16 cellular contexts compared by ENCODE assay signal in the genomic region with DNA sequence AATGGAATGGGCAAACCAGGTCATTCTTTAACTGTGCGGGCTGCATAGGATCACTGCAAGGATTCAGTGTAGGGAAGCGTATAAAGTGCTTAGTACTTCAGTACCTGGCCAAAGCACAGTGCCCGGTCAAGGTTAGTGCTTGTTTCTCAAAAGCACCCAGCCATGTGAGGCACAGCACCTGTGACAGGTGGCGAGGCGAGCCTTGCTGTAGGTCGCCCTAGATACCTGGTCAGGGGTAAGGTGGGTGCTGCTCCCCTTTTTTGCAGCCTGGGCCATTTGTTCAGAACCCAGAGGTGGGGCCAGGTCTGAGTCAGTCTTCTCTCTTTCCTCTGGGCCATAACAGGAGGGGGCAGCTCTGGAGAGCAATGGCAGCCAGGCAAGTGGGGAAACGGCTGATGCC.
A peak's percentile ranks its signal among the peaks of the same experiment; 100 is the strongest.
DNase-seq lines count a peak whose midpoint lies in the region; ATAC-seq and TF ChIP-seq lines count a peak whose summit lies in the region.
"Had no signal": no experiment of that assay in that cellular context is flagged by ENCODE, and none has a peak within 500 bp of the region (broad histone marks: within the 10 kb centered on the region; RNA-seq: fewer than 3 reads in every experiment).

No MANE protein-coding gene starts in this region.

- H3K27me3 ChIP-seq in left lung, result peaks cover 0 to 17% of the 10 kb centered on the region in 2 donors
- peaks cover 7% of the 10 kb centered on the region for H3K27me3 ChIP-seq in osteoblast (ENCODE audit: insufficient read depth, low read length)

- no peaks in the 10 kb centered on the region for H4K20me1 ChIP-seq in osteoblast (ENCODE audit: insufficient read depth, low read length)

- no peaks in the 10 kb centered on the region for H3K36me3 ChIP-seq in left lung
- H3K36me3 ChIP-seq in osteoblast (ENCODE audit: insufficient read depth, low read length), result no peaks in the 10 kb centered on the region

- no peak overlapping the region for H2AFZ ChIP-seq in osteoblast (ENCODE audit: low read length)
- H2AFZ ChIP-seq: GM23338 had no signal

- H3K27ac Mint-ChIP-seq in chondrocyte (ENCODE audit: unreplicated experiment), result no peak overlapping the region
- no peak overlapping the region for H3K27ac Mint-ChIP-seq in activated T-cell treated with anti-CD3 and anti-CD28 coated beads, Interleukin-2, amount 50 U/mL, for 24 hours
- H3K27ac Mint-ChIP-seq: GM23338, H9 had no signal

- no peak for TF ChIP-seq CTCF in chondrocyte (IDR thresholded peaks at IDR 0.05)
- TF ChIP-seq CTCF in left lung (IDR thresholded peaks at IDR 0.05), result no peak
- TF ChIP-seq CTCF in osteoblast (IDR thresholded peaks at IDR 0.05; ENCODE audit: extremely low read depth, low read depth, low read length), result no peak

- no peaks in the 10 kb centered on the region for H3K9me3 ChIP-seq in left lung
- H3K9me3 ChIP-seq in osteoblast (ENCODE audit: low read depth, low read length), result no peaks in the 10 kb centered on the region

- no peak overlapping the region for H3K4me2 ChIP-seq in osteoblast (ENCODE audit: insufficient read depth, low read length)
- H3K4me2 ChIP-seq: GM23338 had no signal

- H3K4me1 ChIP-seq in left lung, result peaks cover 0 to 10% of the 10 kb centered on the region in 2 donors
- H3K4me1 ChIP-seq in osteoblast (ENCODE audit: insufficient read depth, low read length), result no peaks in the 10 kb centered on the region

- H3K4me3 Mint-ChIP-seq in chondrocyte (ENCODE audit: unreplicated experiment), result no peak overlapping the region
- no peak overlapping the region for H3K4me3 Mint-ChIP-seq in activated T-cell treated with anti-CD3 and anti-CD28 coated beads, Interleukin-2, amount 50 U/mL, for 24 hours
- H3K4me3 Mint-ChIP-seq: CD4-positive, alpha-beta memory T cell; GM23338; H9 had no signal

- H3K9me3 Mint-ChIP-seq in chondrocyte (ENCODE audit: low read depth), result no peaks in the 10 kb centered on the region
- no peaks in the 10 kb centered on the region for H3K9me3 Mint-ChIP-seq in activated T-cell treated with anti-CD3 and anti-CD28 coated beads, Interleukin-2, amount 50 U/mL, for 24 hours
- H3K9me3 Mint-ChIP-seq: GM23338 had no signal

- peak overlapping the region; percentile 1 to 37 for H3K27ac ChIP-seq in left lung
- no peak overlapping the region for H3K27ac ChIP-seq in osteoblast (ENCODE audit: low read depth, low read length)

- H3K36me3 Mint-ChIP-seq in chondrocyte (ENCODE audit: low read depth), result no peaks in the 10 kb centered on the region
- no peaks in the 10 kb centered on the region for H3K36me3 Mint-ChIP-seq in activated T-cell treated with anti-CD3 and anti-CD28 coated beads, Interleukin-2, amount 50 U/mL, for 24 hours (ENCODE audit: low read depth)
- H3K36me3 Mint-ChIP-seq: CD4-positive, alpha-beta memory T cell had no signal

- peaks cover 66% of the 10 kb centered on the region for H3K27me3 Mint-ChIP-seq in chondrocyte (ENCODE audit: low read depth)
- peaks cover 52% of the 10 kb centered on the region for H3K27me3 Mint-ChIP-seq in activated T-cell treated with anti-CD3 and anti-CD28 coated beads, Interleukin-2, amount 50 U/mL, for 24 hours

- H3K4me1 Mint-ChIP-seq in chondrocyte (ENCODE audit: low read depth), result no peaks in the 10 kb centered on the region
- H3K4me1 Mint-ChIP-seq in activated T-cell treated with anti-CD3 and anti-CD28 coated beads, Interleukin-2, amount 50 U/mL, for 24 hours (ENCODE audit: low read depth), result no peaks in the 10 kb centered on the region

- no peak for ATAC-seq in left lung
- no peak for ATAC-seq in HG03460 (IDR thresholded peaks at IDR 0.05; ENCODE audit: unreplicated experiment)
- ATAC-seq: GM23338, HCT116 had no signal

- no peaks in the 10 kb centered on the region for H3K79me2 ChIP-seq in osteoblast (ENCODE audit: insufficient read depth, low read length)

- H3K4me3 ChIP-seq in left lung (no peak overlapping the region), osteoblast (ENCODE audit: insufficient read depth, low read length) (no peak overlapping the region)
- H3K4me3 ChIP-seq: GM23338 had no signal

- intact Hi-C loops in left lung (cut with DNase I), result loop anchor here (5.0 to 10.0 kb wide), 2 partner anchors 444 to 446 kb away; partner anchors contain the start of gene FOXF1 (in 1 of the 2)

- DNase-seq in chondrocyte (ENCODE audit: low spot score) (peak; percentile 57), left lung (no peak), osteoblast (ENCODE audit: insufficient read length, low spot score, missing footprints) (peak; percentile 25), SKM-1 (lab: John Stamatoyannopoulos, UW; ENCODE audit: unreplicated experiment) (no peak)
- DNase-seq in activated T-cell treated with anti-CD3 and anti-CD28 coated beads, Interleukin-2, amount 50 U/mL, for 24 hours, result no peak
- DNase-seq: C1 segment of cervical spinal cord; Calu3; CD4-positive, alpha-beta memory T cell; COR-L47; DMS53; DMS79 treated with DMSO at 0.1 percent for 48 hours; GF-D8; H9 had no signal

Comparison
In these comparisons a context has a peak if more than half of its experiments do, and no peak if none do; other contexts are left out.
1. DNase-seq: peak in chondrocyte (single experiment) and osteoblast (single experiment); none in left lung (0 of 2), SKM-1 (single experiment) and activated T-cell treated with anti-CD3 and anti-CD28 coated beads, Interleukin-2, amount 50 U/mL, for 24 hours (single experiment).